ENCODE assay signal across 30 cellular contexts in genomic region chr1:178955391-178955954, GRCh38.
"Had no signal": no experiment of that assay in that cellular context is flagged by ENCODE, and none has a peak within 500 bp of the region (broad histone marks: within the 10 kb centered on the region; RNA-seq: fewer than 3 reads in every experiment).

No MANE protein-coding gene starts in this region.

- H3K4me1 Mint-ChIP-seq: memory B cell had no signal

- H3K9me3 ChIP-seq: gastrocnemius medialis, mucosa of descending colon, psoas muscle, right lobe of liver, stomach, testis, tibial artery, upper lobe of left lung, vagina had no signal

- H3K27me3 Mint-ChIP-seq: natural killer cell treated with Interleukin-12 subunit alpha and Interleukin-12 subunit beta and Interleukin-15 and Interleukin-18, amount 100 ng/mL, for 72 hours had no signal

- ATAC-seq: esophagus mucosa; gastrocnemius medialis; left lobe of liver; mucosa of descending colon; natural killer cell treated with Interleukin-12 subunit alpha and Interleukin-12 subunit beta and Interleukin-15 and Interleukin-18, amount 100 ng/mL, for 72 hours; psoas muscle; right lobe of liver; stimulated activated effector memory CD8-positive, alpha-beta T cell treated with anti-CD3 and anti-CD28 coated beads, Interleukin-12 subunit alpha, Interleukin-12 subunit beta, amount 100 ng/mL, for 72 hours had no signal

- DNase-seq: central memory CD4-positive, alpha-beta T cell; dorsolateral prefrontal cortex; effector CD4-positive, alpha-beta T cell; gastrocnemius medialis; head of caudate nucleus; kidney; mucosa of descending colon; naive B cell; nucleus accumbens; psoas muscle; retina; right lobe of liver; stimulated activated CD4-positive, alpha-beta T cell treated with anti-CD3 and anti-CD28 coated beads, Interleukin-2, amount 100 ng/mL, for 24 hours; stimulated activated CD4-positive, alpha-beta T cell treated with anti-CD3 and anti-CD28 coated beads, Interleukin-4, amount 100 ng/mL, for 24 hours; stimulated activated naive CD4-positive, alpha-beta T cell treated with Interleukin-2 at 50 U/mL for 16 hours; stomach; substantia nigra; testis had no signal

- H3K4me3 Mint-ChIP-seq: memory B cell; mesothelial cell of epicardium; naive B cell; natural killer cell treated with Interleukin-12 subunit alpha and Interleukin-12 subunit beta and Interleukin-15 and Interleukin-18, amount 100 ng/mL, for 72 hours; stimulated activated effector memory CD8-positive, alpha-beta T cell treated with anti-CD3 and anti-CD28 coated beads, Interleukin-12 subunit alpha, Interleukin-12 subunit beta, amount 100 ng/mL, for 72 hours had no signal

- H3K4me2 ChIP-seq: smooth muscle cell had no signal

- H3K27me3 ChIP-seq: dorsolateral prefrontal cortex, gastrocnemius medialis, right lobe of liver, stomach, testis, tibial artery, upper lobe of left lung, vagina had no signal

- H3K36me3 Mint-ChIP-seq: memory B cell; mesothelial cell of epicardium; naive B cell; natural killer cell treated with Interleukin-12 subunit alpha and Interleukin-12 subunit beta and Interleukin-15 and Interleukin-18, amount 100 ng/mL, for 72 hours; stimulated activated effector memory CD8-positive, alpha-beta T cell treated with anti-CD3 and anti-CD28 coated beads, Interleukin-12 subunit alpha, Interleukin-12 subunit beta, amount 100 ng/mL, for 72 hours had no signal

- H3K27ac ChIP-seq: dorsolateral prefrontal cortex, epithelial cell of prostate, gastrocnemius medialis, psoas muscle, right lobe of liver, testis, tibial artery, upper lobe of left lung had no signal

- H3K4me1 ChIP-seq: gastrocnemius medialis, psoas muscle had no signal

- H3K36me3 ChIP-seq: gastrocnemius medialis, right lobe of liver, stomach, tibial artery, upper lobe of left lung, vagina had no signal

- H3K9me3 Mint-ChIP-seq: memory B cell; mesothelial cell of epicardium; natural killer cell treated with Interleukin-12 subunit alpha and Interleukin-12 subunit beta and Interleukin-15 and Interleukin-18, amount 100 ng/mL, for 72 hours; stimulated activated effector memory CD8-positive, alpha-beta T cell treated with anti-CD3 and anti-CD28 coated beads, Interleukin-12 subunit alpha, Interleukin-12 subunit beta, amount 100 ng/mL, for 72 hours had no signal

- H3K4me3 ChIP-seq: dorsolateral prefrontal cortex, gastrocnemius medialis, lung, mucosa of descending colon, psoas muscle, right lobe of liver, smooth muscle cell, stomach, testis, tibial artery, upper lobe of left lung, vagina had no signal

- H3K27ac Mint-ChIP-seq: memory B cell; mesothelial cell of epicardium; naive B cell; natural killer cell treated with Interleukin-12 subunit alpha and Interleukin-12 subunit beta and Interleukin-15 and Interleukin-18, amount 100 ng/mL, for 72 hours; stimulated activated effector memory CD8-positive, alpha-beta T cell treated with anti-CD3 and anti-CD28 coated beads, Interleukin-12 subunit alpha, Interleukin-12 subunit beta, amount 100 ng/mL, for 72 hours had no signal
